11 cellular contexts compared by ENCODE assay signal in the genomic region with DNA sequence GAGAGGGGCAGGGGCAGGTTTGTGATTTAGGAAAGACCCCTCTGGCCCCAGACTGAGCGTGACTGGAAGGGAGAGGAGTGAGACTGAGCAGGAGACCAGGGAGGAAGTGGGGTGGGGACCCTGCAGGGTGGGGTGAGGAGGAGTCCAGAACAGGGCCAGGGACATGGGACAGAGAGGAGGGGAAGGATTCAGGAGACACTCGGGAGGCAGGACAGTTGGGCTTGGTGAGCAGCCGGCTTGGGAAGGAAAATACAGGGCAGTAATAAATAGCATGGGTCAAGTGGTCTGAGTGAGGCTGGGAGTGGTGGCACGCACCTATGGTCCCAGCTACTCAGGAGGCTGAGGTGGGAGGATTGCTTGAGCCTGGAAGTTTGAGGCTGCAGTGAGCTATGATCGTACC. TPM values are rescaled to one million over a fixed set of nuclear protein-coding genes. Genes with fewer than 3 reads are reported as not detected.
DNase-seq lines count a peak whose midpoint lies in the region; ATAC-seq, FAIRE-seq and TF ChIP-seq lines count a peak whose summit lies in the region.
"Had no signal": no experiment of that assay in that cellular context is flagged by ENCODE, and none has a peak within 500 bp of the region (broad histone marks: within the 10 kb centered on the region; RNA-seq: fewer than 3 reads in every experiment).

No MANE protein-coding gene starts in this region.

- peaks cover 0 to 70% (median 0%) of the 10 kb centered on the region in 8 donors for H3K9me3 Mint-ChIP-seq in CD4-positive, alpha-beta memory T cell
- H3K9me3 Mint-ChIP-seq in HFFc6, result peaks cover 57% of the 10 kb centered on the region
- H3K9me3 Mint-ChIP-seq in activated T-helper 2 cell treated with anti-CD3 and anti-CD28 coated beads, Interferon-gamma antibody, Interleukin-2, Interleukin-4, amounts not matched to agents 10 μg/mL and 5 μg/mL and 100 μg/mL, durations not matched to agents 14 hours and 24 hours and 36 hours, result no peaks in the 10 kb centered on the region
- peaks cover 0 to 3% (median 0%) of the 10 kb centered on the region in 9 donors for H3K9me3 Mint-ChIP-seq in naive thymus-derived CD8-positive, alpha-beta T cell

- no peak overlapping the region for H3K27ac ChIP-seq in CD4-positive, alpha-beta memory T cell (ENCODE audit: low read depth, low read length)
- H3K27ac ChIP-seq: HL-60 had no signal

- H3K4me3 ChIP-seq in CD4-positive, alpha-beta memory T cell (ENCODE audit: low read length in 2 of 2), result no peak overlapping the region

- H3K27me3 Mint-ChIP-seq in CD4-positive, alpha-beta memory T cell, result peaks cover 3 to 4% of the 10 kb centered on the region in 2 donors
- peaks cover 67% of the 10 kb centered on the region for H3K27me3 Mint-ChIP-seq in HFFc6 (ENCODE audit: insufficient read depth)
- H3K27me3 Mint-ChIP-seq in activated T-helper 2 cell treated with anti-CD3 and anti-CD28 coated beads, Interferon-gamma antibody, Interleukin-2, Interleukin-4, amounts not matched to agents 10 μg/mL and 5 μg/mL and 100 μg/mL, durations not matched to agents 14 hours and 24 hours and 36 hours (ENCODE audit: low read depth), result peaks cover 37% of the 10 kb centered on the region
- peaks cover 3 to 28% (median 5%) of the 10 kb centered on the region in 5 donors for H3K27me3 Mint-ChIP-seq in naive thymus-derived CD8-positive, alpha-beta T cell

- H3K36me3 Mint-ChIP-seq in CD4-positive, alpha-beta memory T cell, result peaks cover 5 to 24% of the 10 kb centered on the region in 2 donors
- peaks cover 23% of the 10 kb centered on the region for H3K36me3 Mint-ChIP-seq in HFFc6 (ENCODE audit: low read depth)
- H3K36me3 Mint-ChIP-seq in activated T-helper 2 cell treated with anti-CD3 and anti-CD28 coated beads, Interferon-gamma antibody, Interleukin-2, Interleukin-4, amounts not matched to agents 10 μg/mL and 5 μg/mL and 100 μg/mL, durations not matched to agents 14 hours and 24 hours and 36 hours (ENCODE audit: low read depth), result peaks cover 24% of the 10 kb centered on the region
- peaks cover 0 to 4% (median 3%) of the 10 kb centered on the region in 3 donors for H3K36me3 Mint-ChIP-seq in naive thymus-derived CD8-positive, alpha-beta T cell

- ATAC-seq in naive thymus-derived CD8-positive, alpha-beta T cell, result no peak
- ATAC-seq in HG02763 (IDR thresholded peaks at IDR 0.05; ENCODE audit: unreplicated experiment), result no peak

- TF ChIP-seq CTCF in HFFc6 (IDR thresholded peaks at IDR 0.05) (no peak), GM10248 (IDR thresholded peaks at IDR 0.05; ENCODE audit: control extremely low read depth, extremely low read depth, low read depth, missing control alignments) (no peak)

- peaks cover 14% of the 10 kb centered on the region for H3K4me1 ChIP-seq in CD4-positive, alpha-beta memory T cell (ENCODE audit: insufficient read depth, low read length)

- POLR2A ChIA-PET in CD4-positive, alpha-beta memory T cell (lab: Charles Lee; ENCODE audit: partially characterized antibody), result interaction anchor here (1.4 to 5.6 kb wide), 4 partner anchors 9 to 38 kb away, joined by 5 to 202 read pairs (median 66); partner anchors contain the start of gene FOSB
- POLR2A ChIA-PET in naive thymus-derived CD8-positive, alpha-beta T cell (lab: Charles Lee), result interaction anchor here (1.5 to 5.7 kb wide), 4 partner anchors 9 to 49 kb away, joined by 4 to 133 read pairs (median 38); partner anchors contain the start of gene FOSB
- POLR2A ChIA-PET in GM10248 (lab: Yijun Ruan, JAX), result interaction anchor here (1.3 to 2.1 kb wide), 2 partner anchors 9 to 38 kb away, joined by 4 to 25 read pairs; partner anchors contain the start of gene FOSB

- intact Hi-C loops in CD4-positive, alpha-beta memory T cell (cut with micrococcal nuclease), result no loop called here
- intact Hi-C loops in activated T-helper 2 cell treated with anti-CD3 and anti-CD28 coated beads, Interferon-gamma antibody, Interleukin-2, Interleukin-4, amounts not matched to agents 10 μg/mL and 5 μg/mL and 100 μg/mL, durations not matched to agents 14 hours and 24 hours and 36 hours (cut with micrococcal nuclease), result loop anchor here (5.0 kb wide), 1 partner anchor 225 kb away; the partner anchor contains the start of gene MARK4

- no peak for FAIRE-seq in urothelium cell line (lab: Jason Lieb, UNC)
- FAIRE-seq: bronchial epithelial cell, kidney had no signal

- peaks cover 25 to 57% (median 31%) of the 10 kb centered on the region in 4 donors for H3K4me1 Mint-ChIP-seq in CD4-positive, alpha-beta memory T cell
- H3K4me1 Mint-ChIP-seq in HFFc6 (ENCODE audit: low read depth), result peaks cover 72% of the 10 kb centered on the region
- peaks cover 33% of the 10 kb centered on the region for H3K4me1 Mint-ChIP-seq in activated T-helper 2 cell treated with anti-CD3 and anti-CD28 coated beads, Interferon-gamma antibody, Interleukin-2, Interleukin-4, amounts not matched to agents 10 μg/mL and 5 μg/mL and 100 μg/mL, durations not matched to agents 14 hours and 24 hours and 36 hours (ENCODE audit: low read depth)
- H3K4me1 Mint-ChIP-seq in naive thymus-derived CD8-positive, alpha-beta T cell, result peaks cover 21 to 67% (median 49%) of the 10 kb centered on the region in 4 donors

- peak overlapping the region; percentile 81 to 99 (median 92) for H3K27ac Mint-ChIP-seq in CD4-positive, alpha-beta memory T cell
- H3K27ac Mint-ChIP-seq in HFFc6, result peak overlapping the region; percentile 93
- no peak overlapping the region for H3K27ac Mint-ChIP-seq in activated T-helper 2 cell treated with anti-CD3 and anti-CD28 coated beads, Interferon-gamma antibody, Interleukin-2, Interleukin-4, amounts not matched to agents 10 μg/mL and 5 μg/mL and 100 μg/mL, durations not matched to agents 14 hours and 24 hours and 36 hours
- peak overlapping the region in 6 of 10 donors; percentile 57 to 100 (median 84) for H3K27ac Mint-ChIP-seq in naive thymus-derived CD8-positive, alpha-beta T cell

- DNase-seq in CD4-positive, alpha-beta memory T cell, result peak in 1 of 5 donors; percentile 20
- peak; percentile 32 for DNase-seq in HFFc6
- DNase-seq in activated T-helper 2 cell treated with anti-CD3 and anti-CD28 coated beads, Interferon-gamma antibody, Interleukin-2, Interleukin-4, amounts not matched to agents 10 μg/mL and 5 μg/mL and 100 μg/mL, durations not matched to agents 14 hours and 24 hours and 36 hours (ENCODE audit: low spot score), result no peak
- DNase-seq in naive thymus-derived CD8-positive, alpha-beta T cell, result peak in 2 of 10 donors; percentile 44 to 49
- DNase-seq in urothelium cell line (ENCODE audit: low spot score), result no peak
- no peak for DNase-seq in GM10248 (ENCODE audit: extremely low spot score)
- DNase-seq: kidney, MG63 had no signal

- no peaks in the 10 kb centered on the region for H3K9me3 ChIP-seq in CD4-positive, alpha-beta memory T cell (ENCODE audit: control insufficient read depth in 1 of 2, low read length in 2 of 2)
- H3K9me3 ChIP-seq: MG63 had no signal

- no peaks in the 10 kb centered on the region for H3K27me3 ChIP-seq in CD4-positive, alpha-beta memory T cell (ENCODE audit: insufficient read depth, low read length)
- H3K27me3 ChIP-seq: MG63 had no signal

- H3K36me3 ChIP-seq in CD4-positive, alpha-beta memory T cell (ENCODE audit: insufficient read depth, low read length), result no peaks in the 10 kb centered on the region
- H3K36me3 ChIP-seq: MG63 had no signal

- H3K4me3 Mint-ChIP-seq in CD4-positive, alpha-beta memory T cell, result peak overlapping the region in 6 of 8 donors; percentile 6 to 77 (median 66)
- H3K4me3 Mint-ChIP-seq in HFFc6, result peak overlapping the region; percentile 89
- peak overlapping the region; percentile 57 for H3K4me3 Mint-ChIP-seq in activated T-helper 2 cell treated with anti-CD3 and anti-CD28 coated beads, Interferon-gamma antibody, Interleukin-2, Interleukin-4, amounts not matched to agents 10 μg/mL and 5 μg/mL and 100 μg/mL, durations not matched to agents 14 hours and 24 hours and 36 hours (ENCODE audit: low read depth)
- H3K4me3 Mint-ChIP-seq in naive thymus-derived CD8-positive, alpha-beta T cell, result peak overlapping the region in 9 of 10 donors; percentile 15 to 72 (median 60)

- CTCF ChIA-PET in CD4-positive, alpha-beta memory T cell (lab: Charles Lee; ENCODE audit: partially characterized antibody), result interaction anchor here (2.1 to 16.8 kb wide), 5 partner anchors 9 to 51 kb away, joined by 9 to 487 read pairs (median 66); partner anchors contain the start of genes ERCC1 and FOSB
- CTCF ChIA-PET in GM10248 (lab: Yijun Ruan, JAX), result interaction anchor here (1.9 to 11.8 kb wide), 10 partner anchors 9 to 81 kb away, joined by 9 to 339 read pairs (median 43); partner anchors contain the start of genes ERCC1 and FOSB

RNA-seq across cellular contexts. Expression of gene FOSB, which starts 9.4 kb away (rescaled TPM):
- total RNA-seq in CD4-positive, alpha-beta memory T cell, result 1 to 10 TPM; 4.2 to 4.7 TPM
- polyA plus RNA-seq in CD4-positive, alpha-beta memory T cell, result 10 to 100 TPM; 12.5 to 17.1 TPM
- total RNA-seq in HFFc6 (2021; fragmentation: NEBNext Ultra II Directional; extraction: Animal tissue kit (Norgen Biotek cat#: 25700)), result 10 to 100 TPM; 35.0 to 71.5 (median 62.9) TPM
- 10.2 and 10.9 TPM in 2 replicates for total RNA-seq in activated T-helper 2 cell treated with anti-CD3 and anti-CD28 coated beads, Interferon-gamma antibody, Interleukin-2, Interleukin-4, amounts not matched to agents 10 μg/mL and 5 μg/mL and 100 μg/mL, durations not matched to agents 14 hours and 24 hours and 36 hours
- total RNA-seq in naive thymus-derived CD8-positive, alpha-beta T cell, result 1 to 10 TPM; 3.5 TPM
- 10 to 100 TPM; 10.2 to 11.4 (median 11.0) TPM for polyA plus RNA-seq in naive thymus-derived CD8-positive, alpha-beta T cell

RNA-seq across cellular contexts. Expression of gene RTN2, which starts 19.6 kb away (rescaled TPM):
- 1 to 10 TPM in 1 of 2 experiments, under 1 TPM in 1; 0.14 to 1.1 TPM for total RNA-seq in CD4-positive, alpha-beta memory T cell
- under 1 TPM in 1 of 2 donors, not detected in 1; 0.48 TPM for polyA plus RNA-seq in CD4-positive, alpha-beta memory T cell
- total RNA-seq in HFFc6 (2021; fragmentation: NEBNext Ultra II Directional; extraction: Animal tissue kit (Norgen Biotek cat#: 25700)), result 10 to 100 TPM; 10.3 to 21.3 (median 13.8) TPM
- total RNA-seq in activated T-helper 2 cell treated with anti-CD3 and anti-CD28 coated beads, Interferon-gamma antibody, Interleukin-2, Interleukin-4, amounts not matched to agents 10 μg/mL and 5 μg/mL and 100 μg/mL, durations not matched to agents 14 hours and 24 hours and 36 hours, result 4.0 and 8.1 TPM in 2 replicates
- 1 to 10 TPM; 1.0 to 1.8 TPM for total RNA-seq in naive thymus-derived CD8-positive, alpha-beta T cell
- under 1 TPM in 2 of 3 donors, not detected in 1; 0.27 to 0.41 TPM for polyA plus RNA-seq in naive thymus-derived CD8-positive, alpha-beta T cell

RNA-seq across cellular contexts. Expression of gene PPM1N, which starts 21.0 kb away (rescaled TPM):
- total RNA-seq in CD4-positive, alpha-beta memory T cell, result 1 to 10 TPM; 5.8 to 7.9 TPM
- polyA plus RNA-seq in CD4-positive, alpha-beta memory T cell, result 1 to 10 TPM; 3.7 to 4.0 TPM
- 1 to 10 TPM in 4 of 6 experiments, under 1 TPM in 2; 0.80 to 1.3 (median 1.1) TPM for total RNA-seq in HFFc6 (2021; fragmentation: NEBNext Ultra II Directional; extraction: Animal tissue kit (Norgen Biotek cat#: 25700))
- 2.5 and 3.1 TPM in 2 replicates for total RNA-seq in activated T-helper 2 cell treated with anti-CD3 and anti-CD28 coated beads, Interferon-gamma antibody, Interleukin-2, Interleukin-4, amounts not matched to agents 10 μg/mL and 5 μg/mL and 100 μg/mL, durations not matched to agents 14 hours and 24 hours and 36 hours
- 10 to 100 TPM; 12.4 to 15.6 TPM for total RNA-seq in naive thymus-derived CD8-positive, alpha-beta T cell
- 1 to 10 TPM; 7.2 to 8.7 (median 7.7) TPM for polyA plus RNA-seq in naive thymus-derived CD8-positive, alpha-beta T cell

RNA-seq across cellular contexts. Expression of gene VASP, which starts 30.1 kb away (rescaled TPM):
- total RNA-seq in CD4-positive, alpha-beta memory T cell, result 10 to 100 TPM; 89.8 to 92.8 TPM
- polyA plus RNA-seq in CD4-positive, alpha-beta memory T cell, result 10 to 100 TPM; 49.1 to 53.4 TPM
- total RNA-seq in HFFc6 (2021; fragmentation: NEBNext Ultra II Directional; extraction: Animal tissue kit (Norgen Biotek cat#: 25700)), result 100 to 1,000 TPM; 179 to 199 (median 185) TPM
- total RNA-seq in activated T-helper 2 cell treated with anti-CD3 and anti-CD28 coated beads, Interferon-gamma antibody, Interleukin-2, Interleukin-4, amounts not matched to agents 10 μg/mL and 5 μg/mL and 100 μg/mL, durations not matched to agents 14 hours and 24 hours and 36 hours, result 232 and 244 TPM in 2 replicates
- 10 to 100 TPM; 72.0 to 72.1 TPM for total RNA-seq in naive thymus-derived CD8-positive, alpha-beta T cell
- polyA plus RNA-seq in naive thymus-derived CD8-positive, alpha-beta T cell, result 10 to 100 TPM; 39.9 to 49.6 (median 49.0) TPM

RNA-seq across cellular contexts. Expression of gene ERCC1, which starts 53.5 kb away (rescaled TPM):
- 10 to 100 TPM; 46.6 to 46.9 TPM for total RNA-seq in CD4-positive, alpha-beta memory T cell
- polyA plus RNA-seq in CD4-positive, alpha-beta memory T cell, result 10 to 100 TPM; 36.2 to 38.3 TPM
- total RNA-seq in HFFc6 (2021; fragmentation: NEBNext Ultra II Directional; extraction: Animal tissue kit (Norgen Biotek cat#: 25700)), result 100 to 1,000 TPM; 106 to 129 (median 117) TPM
- 114 and 118 TPM in 2 replicates for total RNA-seq in activated T-helper 2 cell treated with anti-CD3 and anti-CD28 coated beads, Interferon-gamma antibody, Interleukin-2, Interleukin-4, amounts not matched to agents 10 μg/mL and 5 μg/mL and 100 μg/mL, durations not matched to agents 14 hours and 24 hours and 36 hours
- total RNA-seq in naive thymus-derived CD8-positive, alpha-beta T cell, result 10 to 100 TPM; 59.2 to 61.0 TPM
- 10 to 100 TPM; 32.2 to 38.6 (median 33.7) TPM for polyA plus RNA-seq in naive thymus-derived CD8-positive, alpha-beta T cell
